ENCODE assay signal across 15 cellular contexts in genomic region chr5:159297300-159297699, GRCh38. TPM values are rescaled to one million over a fixed set of nuclear protein-coding genes. Genes with fewer than 3 reads are reported as not detected.
"Had no signal": no experiment of that assay in that cellular context is flagged by ENCODE, and none has a peak within 500 bp of the region (broad histone marks: within the 10 kb centered on the region; RNA-seq: fewer than 3 reads in every experiment).

No MANE protein-coding gene starts in this region.

RNA-seq across cellular contexts. Expression of gene IL12B, which starts 33.0 kb away (rescaled TPM):
- total RNA-seq: stomach, subcutaneous adipose tissue, suprapubic skin, temporal lobe, testis, thoracic aorta, thyroid gland, tibial nerve, transverse colon, upper lobe of left lung, upper lobe of right lung, ureter, urinary bladder, uterus, vagina had no signal
- polyA plus RNA-seq: urinary bladder had no signal
